In genomic region chr16:30534368-30535105, GRCh38 we compare ENCODE assay signal across 1 cellular context.
TF ChIP-seq lines count a peak whose summit lies in the region.

Gene ZNF747, minus strand, starts transcription at chr16:30534858. Its CDS starts 179 bp downstream, at chr16:30534679.

TF ChIP-seq in K562, 482 proteins besides CTCF, POLR2A, EP300 and RAD21 (continued from another document and continues in another):
- TF ChIP-seq, protein P1, sequence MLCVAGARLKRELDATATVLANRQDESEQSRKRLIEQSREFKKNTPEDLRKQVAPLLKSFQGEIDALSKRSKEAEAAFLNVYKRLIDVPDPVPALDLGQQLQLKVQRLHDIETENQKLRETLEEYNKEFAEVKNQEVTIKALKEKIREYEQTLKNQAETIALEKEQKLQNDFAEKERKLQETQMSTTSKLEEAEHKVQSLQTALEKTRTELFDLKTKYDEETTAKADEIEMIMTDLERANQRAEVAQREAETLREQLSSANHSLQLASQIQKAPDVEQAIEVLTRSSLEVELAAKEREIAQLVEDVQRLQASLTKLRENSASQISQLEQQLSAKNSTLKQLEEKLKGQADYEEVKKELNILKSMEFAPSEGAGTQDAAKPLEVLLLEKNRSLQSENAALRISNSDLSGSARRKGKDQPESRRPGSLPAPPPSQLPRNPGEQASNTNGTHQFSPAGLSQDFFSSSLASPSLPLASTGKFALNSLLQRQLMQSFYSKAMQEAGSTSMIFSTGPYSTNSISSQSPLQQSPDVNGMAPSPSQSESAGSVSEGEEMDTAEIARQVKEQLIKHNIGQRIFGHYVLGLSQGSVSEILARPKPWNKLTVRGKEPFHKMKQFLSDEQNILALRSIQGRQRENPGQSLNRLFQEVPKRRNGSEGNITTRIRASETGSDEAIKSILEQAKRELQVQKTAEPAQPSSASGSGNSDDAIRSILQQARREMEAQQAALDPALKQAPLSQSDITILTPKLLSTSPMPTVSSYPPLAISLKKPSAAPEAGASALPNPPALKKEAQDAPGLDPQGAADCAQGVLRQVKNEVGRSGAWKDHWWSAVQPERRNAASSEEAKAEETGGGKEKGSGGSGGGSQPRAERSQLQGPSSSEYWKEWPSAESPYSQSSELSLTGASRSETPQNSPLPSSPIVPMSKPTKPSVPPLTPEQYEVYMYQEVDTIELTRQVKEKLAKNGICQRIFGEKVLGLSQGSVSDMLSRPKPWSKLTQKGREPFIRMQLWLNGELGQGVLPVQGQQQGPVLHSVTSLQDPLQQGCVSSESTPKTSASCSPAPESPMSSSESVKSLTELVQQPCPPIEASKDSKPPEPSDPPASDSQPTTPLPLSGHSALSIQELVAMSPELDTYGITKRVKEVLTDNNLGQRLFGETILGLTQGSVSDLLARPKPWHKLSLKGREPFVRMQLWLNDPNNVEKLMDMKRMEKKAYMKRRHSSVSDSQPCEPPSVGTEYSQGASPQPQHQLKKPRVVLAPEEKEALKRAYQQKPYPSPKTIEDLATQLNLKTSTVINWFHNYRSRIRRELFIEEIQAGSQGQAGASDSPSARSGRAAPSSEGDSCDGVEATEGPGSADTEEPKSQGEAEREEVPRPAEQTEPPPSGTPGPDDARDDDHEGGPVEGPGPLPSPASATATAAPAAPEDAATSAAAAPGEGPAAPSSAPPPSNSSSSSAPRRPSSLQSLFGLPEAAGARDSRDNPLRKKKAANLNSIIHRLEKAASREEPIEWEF (CRISPR knock-in tag; IDR thresholded peaks at IDR 0.05) = no peak
- TF ChIP-seq ZBTB11 (CRISPR knock-in tag; IDR thresholded peaks at IDR 0.05) = peak in 2 of 3 experiments; percentile 80 to 96; a peak in 4 of 6 replicates
- no peak for TF ChIP-seq BRD9 (IDR thresholded peaks at IDR 0.05; ENCODE audit: low read depth, partially characterized antibody)
- no peak for TF ChIP-seq E2F5 (CRISPR knock-in tag; IDR thresholded peaks at IDR 0.05)
- TF ChIP-seq ETV6 (IDR thresholded peaks at IDR 0.05; ENCODE audit: borderline replicate concordance in 1 of 2, low read depth in 2 of 2, low read length in 1 of 2) = no peak
- TF ChIP-seq ETV6 (CRISPR knock-in tag; IDR thresholded peaks at IDR 0.05; ENCODE audit: borderline replicate concordance) = 0 out of 2 replicates have a peak, but pooled peaks have one; percentile 44
- TF ChIP-seq, protein P2, sequence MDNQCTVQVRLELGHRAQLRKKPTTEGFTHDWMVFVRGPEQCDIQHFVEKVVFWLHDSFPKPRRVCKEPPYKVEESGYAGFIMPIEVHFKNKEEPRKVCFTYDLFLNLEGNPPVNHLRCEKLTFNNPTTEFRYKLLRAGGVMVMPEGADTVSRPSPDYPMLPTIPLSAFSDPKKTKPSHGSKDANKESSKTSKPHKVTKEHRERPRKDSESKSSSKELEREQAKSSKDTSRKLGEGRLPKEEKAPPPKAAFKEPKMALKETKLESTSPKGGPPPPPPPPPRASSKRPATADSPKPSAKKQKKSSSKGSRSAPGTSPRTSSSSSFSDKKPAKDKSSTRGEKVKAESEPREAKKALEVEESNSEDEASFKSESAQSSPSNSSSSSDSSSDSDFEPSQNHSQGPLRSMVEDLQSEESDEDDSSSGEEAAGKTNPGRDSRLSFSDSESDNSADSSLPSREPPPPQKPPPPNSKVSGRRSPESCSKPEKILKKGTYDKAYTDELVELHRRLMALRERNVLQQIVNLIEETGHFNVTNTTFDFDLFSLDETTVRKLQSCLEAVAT (IDR thresholded peaks at IDR 0.05) = peak in 1 of 2 experiments; percentile 89; a peak in 2 of 4 replicates
- TF ChIP-seq, protein P3, sequence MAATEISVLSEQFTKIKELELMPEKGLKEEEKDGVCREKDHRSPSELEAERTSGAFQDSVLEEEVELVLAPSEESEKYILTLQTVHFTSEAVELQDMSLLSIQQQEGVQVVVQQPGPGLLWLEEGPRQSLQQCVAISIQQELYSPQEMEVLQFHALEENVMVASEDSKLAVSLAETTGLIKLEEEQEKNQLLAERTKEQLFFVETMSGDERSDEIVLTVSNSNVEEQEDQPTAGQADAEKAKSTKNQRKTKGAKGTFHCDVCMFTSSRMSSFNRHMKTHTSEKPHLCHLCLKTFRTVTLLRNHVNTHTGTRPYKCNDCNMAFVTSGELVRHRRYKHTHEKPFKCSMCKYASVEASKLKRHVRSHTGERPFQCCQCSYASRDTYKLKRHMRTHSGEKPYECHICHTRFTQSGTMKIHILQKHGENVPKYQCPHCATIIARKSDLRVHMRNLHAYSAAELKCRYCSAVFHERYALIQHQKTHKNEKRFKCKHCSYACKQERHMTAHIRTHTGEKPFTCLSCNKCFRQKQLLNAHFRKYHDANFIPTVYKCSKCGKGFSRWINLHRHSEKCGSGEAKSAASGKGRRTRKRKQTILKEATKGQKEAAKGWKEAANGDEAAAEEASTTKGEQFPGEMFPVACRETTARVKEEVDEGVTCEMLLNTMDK (IDR thresholded peaks at IDR 0.05; ENCODE audit: borderline replicate concordance, insufficient read depth, low read depth, low read length, poor library complexity, severe bottlenecking) = peak; percentile 36
- TF ChIP-seq ZBTB33 (CRISPR knock-in tag; IDR thresholded peaks at IDR 0.05) = peak; percentile 81; the same call in 1 of the 2 replicates
- peak; percentile 85 for TF ChIP-seq TAF1 (IDR thresholded peaks at IDR 0.05; ENCODE audit: control insufficient read depth, extremely low read depth, insufficient read depth, low read length, severe bottlenecking)
- peak; percentile 96 for TF ChIP-seq CXXC5 (CRISPR knock-in tag; IDR thresholded peaks at IDR 0.05)
- peak; percentile 35; the same call in 1 of the 2 replicates for TF ChIP-seq JUN (IDR thresholded peaks at IDR 0.05; ENCODE audit: borderline replicate concordance, low read depth, low read length)
- TF ChIP-seq JUN (CRISPR knock-in tag; IDR thresholded peaks at IDR 0.05; ENCODE audit: borderline replicate concordance) = no peak
- TF ChIP-seq MCM7 (IDR thresholded peaks at IDR 0.05) = no peak
- TF ChIP-seq, protein P4, sequence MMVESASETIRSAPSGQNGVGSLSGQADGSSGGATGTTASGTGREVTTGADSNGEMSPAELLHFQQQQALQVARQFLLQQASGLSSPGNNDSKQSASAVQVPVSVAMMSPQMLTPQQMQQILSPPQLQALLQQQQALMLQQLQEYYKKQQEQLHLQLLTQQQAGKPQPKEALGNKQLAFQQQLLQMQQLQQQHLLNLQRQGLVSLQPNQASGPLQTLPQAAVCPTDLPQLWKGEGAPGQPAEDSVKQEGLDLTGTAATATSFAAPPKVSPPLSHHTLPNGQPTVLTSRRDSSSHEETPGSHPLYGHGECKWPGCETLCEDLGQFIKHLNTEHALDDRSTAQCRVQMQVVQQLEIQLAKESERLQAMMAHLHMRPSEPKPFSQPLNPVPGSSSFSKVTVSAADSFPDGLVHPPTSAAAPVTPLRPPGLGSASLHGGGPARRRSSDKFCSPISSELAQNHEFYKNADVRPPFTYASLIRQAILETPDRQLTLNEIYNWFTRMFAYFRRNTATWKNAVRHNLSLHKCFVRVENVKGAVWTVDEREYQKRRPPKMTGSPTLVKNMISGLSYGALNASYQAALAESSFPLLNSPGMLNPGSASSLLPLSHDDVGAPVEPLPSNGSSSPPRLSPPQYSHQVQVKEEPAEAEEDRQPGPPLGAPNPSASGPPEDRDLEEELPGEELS (CRISPR knock-in tag; IDR thresholded peaks at IDR 0.05; ENCODE audit: borderline replicate concordance) = peak; percentile 59; the same call in 1 of the 2 replicates
- TF ChIP-seq NRF1 (conservative IDR thresholded peaks at IDR 0.05 in 1 of 2, IDR thresholded peaks at IDR 0.05 in 1 of 2) = peak; percentile 97
- no peak for TF ChIP-seq SOX6 (IDR thresholded peaks at IDR 0.05)
- no peak for TF ChIP-seq ZNF311 (CRISPR knock-in tag; IDR thresholded peaks at IDR 0.05)
- TF ChIP-seq ATF7 (IDR thresholded peaks at IDR 0.05) = peak; percentile 62; the same call in 1 of the 2 replicates
- no peak for TF ChIP-seq LARP7 (IDR thresholded peaks at IDR 0.05)
- peak; percentile 72 for TF ChIP-seq ZNF766 (CRISPR knock-in tag; conservative IDR thresholded peaks at IDR 0.05)
- TF ChIP-seq HCFC1 (IDR thresholded peaks at IDR 0.05; ENCODE audit: low read depth, low read length) = peak; percentile 91
- no peak for TF ChIP-seq EZH2 (IDR thresholded peaks at IDR 0.05; ENCODE audit: borderline replicate concordance, low read depth, low read length)
- peak; percentile 42 for TF ChIP-seq KDM5B (IDR thresholded peaks at IDR 0.05; ENCODE audit: insufficient replicate concordance, low read depth, low read length)
- TF ChIP-seq GATAD2B (IDR thresholded peaks at IDR 0.05; ENCODE audit: borderline replicate concordance) = no peak
- TF ChIP-seq CREM (IDR thresholded peaks at IDR 0.05; ENCODE audit: low read depth) = peak; percentile 60
